31 cellular contexts compared by ENCODE assay signal in the genomic region with DNA sequence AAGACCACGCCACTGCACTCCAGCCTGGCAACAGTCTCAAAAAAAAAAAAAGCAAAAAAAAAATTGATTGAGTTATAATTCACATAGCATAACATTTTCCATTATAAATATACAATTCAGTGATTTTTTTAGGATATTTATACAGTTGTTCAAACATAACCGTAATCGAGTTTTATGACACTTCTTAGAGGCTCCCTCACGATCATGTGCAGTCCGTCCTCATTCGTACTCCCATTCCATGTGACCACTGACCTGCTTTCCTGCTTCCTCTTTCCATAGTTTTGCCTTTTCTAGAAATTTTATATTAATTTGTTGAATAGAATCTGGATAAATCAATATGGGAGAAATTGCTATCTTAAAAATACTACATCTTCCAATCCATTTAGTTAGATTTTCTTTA.
"Had no signal": no experiment of that assay in that cellular context is flagged by ENCODE, and none has a peak within 500 bp of the region (broad histone marks: within the 10 kb centered on the region; RNA-seq: fewer than 3 reads in every experiment).

No MANE protein-coding gene starts in this region.

- H3K27ac ChIP-seq: ascending aorta, cardiac muscle cell, VCaP had no signal

- ATAC-seq: activated CD4-positive, alpha-beta T cell treated with anti-CD3 and anti-CD28 coated beads for 36 hours; activated CD8-positive, alpha-beta memory T cell treated with anti-CD3 and anti-CD28 coated beads, Interleukin-2, amount 10 ng/mL, durations not matched to agents 7 days and 5 days; activated CD8-positive, alpha-beta T cell treated with anti-CD3 and anti-CD28 coated beads, Interleukin-2, amount 10 ng/mL, durations not matched to agents 7 days and 5 days; activated naive CD8-positive, alpha-beta T cell treated with anti-CD3 and anti-CD28 coated beads, Interleukin-2, amount 50 U/mL, for 24 hours had no signal

- FAIRE-seq: bronchial epithelial cell, TTC549 had no signal

- H3K4me3 ChIP-seq: ascending aorta, cardiac muscle cell had no signal

- DNase-seq: activated B cell treated with CpG ODN at 0.5 μM for 24 hours; activated CD4-positive, alpha-beta memory T cell treated with anti-CD3 and anti-CD28 coated beads, Interleukin-2, amount 10 ng/mL, durations not matched to agents 7 days and 5 days; activated CD4-positive, alpha-beta T cell treated with anti-CD3 and anti-CD28 coated beads for 1 hour; activated CD4-positive, alpha-beta T cell treated with anti-CD3 and anti-CD28 coated beads for 36 hours; activated CD4-positive, alpha-beta T cell treated with anti-CD3 and anti-CD28 coated beads for 48 hours; activated CD4-positive, alpha-beta T cell treated with anti-CD3 and anti-CD28 coated beads, Interleukin-2, amount 10 ng/mL, durations not matched to agents 7 days and 5 days; activated CD4-positive, alpha-beta T cell treated with anti-CD3 and anti-CD28 coated beads, Interleukin-2, amount 50 U/mL, for 48 hours; activated CD8-positive, alpha-beta memory T cell treated with anti-CD3 and anti-CD28 coated beads for 24 hours; activated CD8-positive, alpha-beta memory T cell treated with anti-CD3 and anti-CD28 coated beads, Interleukin-2, amount 10 ng/mL, durations not matched to agents 7 days and 5 days; activated CD8-positive, alpha-beta memory T cell treated with anti-CD3 and anti-CD28 coated beads, Interleukin-2, amount 50 U/mL, for 48 hours; activated CD8-positive, alpha-beta T cell treated with anti-CD3 and anti-CD28 coated beads, Interleukin-2, amount 10 ng/mL, durations not matched to agents 7 days and 5 days; activated effector memory CD4-positive, alpha-beta T cell treated with Interleukin-2 at 50 U/mL for 16 hours; activated gamma-delta T cell; activated naive CD4-positive, alpha-beta T cell treated with anti-CD3 and anti-CD28 coated beads, Interleukin-2, amount 10 ng/mL, durations not matched to agents 7 days and 5 days; activated naive CD4-positive, alpha-beta T cell treated with Interleukin-2 at 50 U/mL for 16 hours; activated naive CD8-positive, alpha-beta T cell treated with anti-CD3 and anti-CD28 coated beads, Interleukin-2, amount 10 ng/mL, durations not matched to agents 7 days and 5 days; activated naive CD8-positive, alpha-beta T cell treated with anti-CD3 and anti-CD28 coated beads, Interleukin-2, amount 50 U/mL, for 24 hours; activated T-cell treated with anti-CD3 and anti-CD28 coated beads, Interleukin-2, amount 50 U/mL, for 24 hours; activated T-cell treated with anti-CD3 and anti-CD28 coated beads, Interleukin-2, amount 50 U/mL, for 48 hours; amygdala; anterior cingulate cortex; caudate nucleus; cerebellar nuclear complex; T-helper 1 cell; T-helper 2 cell; T-helper 9 cell had no signal

- H3K36me3 ChIP-seq: ascending aorta, cardiac muscle cell had no signal

- H3K9me3 ChIP-seq: ascending aorta had no signal
